1 cellular context compared by ENCODE assay signal in the genomic region with DNA sequence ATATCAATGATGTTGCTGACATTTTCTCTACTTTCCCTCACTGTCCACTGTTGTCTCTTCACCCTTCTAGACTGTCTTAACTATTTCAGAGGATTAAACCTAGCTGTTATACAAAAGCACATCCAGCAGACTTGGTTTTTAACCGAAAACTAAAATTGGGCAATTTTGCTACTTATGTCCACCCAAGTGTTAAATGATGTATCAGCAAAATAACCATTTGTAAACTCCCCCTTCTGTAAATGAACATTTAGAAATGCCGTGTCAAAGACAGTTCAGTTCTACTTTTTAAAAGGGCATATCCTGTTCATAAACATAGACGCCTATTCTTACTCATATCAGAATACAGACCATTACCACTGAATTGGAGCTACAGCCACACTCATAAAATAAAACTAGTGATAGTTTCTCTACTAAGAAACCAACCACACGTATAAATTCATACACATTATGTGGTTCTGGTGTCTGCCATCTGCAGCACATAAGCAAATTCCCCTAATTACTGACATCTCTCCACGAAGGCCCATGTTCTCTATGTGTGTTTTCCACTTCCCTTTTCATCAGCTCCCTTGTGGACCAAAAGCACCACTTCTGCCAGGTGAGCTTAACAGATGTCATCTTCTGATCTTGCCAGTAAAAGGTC.
TF ChIP-seq lines count a peak whose summit lies in the region.

No MANE protein-coding gene starts in this region.

TF ChIP-seq in GM12878, 131 proteins besides CTCF, POLR2A, EP300 and RAD21 (continued from another document):
- TF ChIP-seq, protein P1, sequence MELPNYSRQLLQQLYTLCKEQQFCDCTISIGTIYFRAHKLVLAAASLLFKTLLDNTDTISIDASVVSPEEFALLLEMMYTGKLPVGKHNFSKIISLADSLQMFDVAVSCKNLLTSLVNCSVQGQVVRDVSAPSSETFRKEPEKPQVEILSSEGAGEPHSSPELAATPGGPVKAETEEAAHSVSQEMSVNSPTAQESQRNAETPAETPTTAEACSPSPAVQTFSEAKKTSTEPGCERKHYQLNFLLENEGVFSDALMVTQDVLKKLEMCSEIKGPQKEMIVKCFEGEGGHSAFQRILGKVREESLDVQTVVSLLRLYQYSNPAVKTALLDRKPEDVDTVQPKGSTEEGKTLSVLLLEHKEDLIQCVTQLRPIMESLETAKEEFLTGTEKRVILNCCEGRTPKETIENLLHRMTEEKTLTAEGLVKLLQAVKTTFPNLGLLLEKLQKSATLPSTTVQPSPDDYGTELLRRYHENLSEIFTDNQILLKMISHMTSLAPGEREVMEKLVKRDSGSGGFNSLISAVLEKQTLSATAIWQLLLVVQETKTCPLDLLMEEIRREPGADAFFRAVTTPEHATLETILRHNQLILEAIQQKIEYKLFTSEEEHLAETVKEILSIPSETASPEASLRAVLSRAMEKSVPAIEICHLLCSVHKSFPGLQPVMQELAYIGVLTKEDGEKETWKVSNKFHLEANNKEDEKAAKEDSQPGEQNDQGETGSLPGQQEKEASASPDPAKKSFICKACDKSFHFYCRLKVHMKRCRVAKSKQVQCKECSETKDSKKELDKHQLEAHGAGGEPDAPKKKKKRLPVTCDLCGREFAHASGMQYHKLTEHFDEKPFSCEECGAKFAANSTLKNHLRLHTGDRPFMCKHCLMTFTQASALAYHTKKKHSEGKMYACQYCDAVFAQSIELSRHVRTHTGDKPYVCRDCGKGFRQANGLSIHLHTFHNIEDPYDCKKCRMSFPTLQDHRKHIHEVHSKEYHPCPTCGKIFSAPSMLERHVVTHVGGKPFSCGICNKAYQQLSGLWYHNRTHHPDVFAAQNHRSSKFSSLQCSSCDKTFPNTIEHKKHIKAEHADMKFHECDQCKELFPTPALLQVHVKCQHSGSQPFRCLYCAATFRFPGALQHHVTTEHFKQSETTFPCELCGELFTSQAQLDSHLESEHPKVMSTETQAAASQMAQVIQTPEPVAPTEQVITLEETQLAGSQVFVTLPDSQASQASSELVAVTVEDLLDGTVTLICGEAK (IDR thresholded peaks at IDR 0.05; ENCODE audit: borderline replicate concordance) = no peak
- TF ChIP-seq TCF12 (IDR thresholded peaks at IDR 0.05; ENCODE audit: low read depth, low read length) (peak; percentile 82; the same call in 1 of the 2 replicates), SMC3 (IDR thresholded peaks at IDR 0.05; ENCODE audit: borderline replicate concordance, low read length) (no peak), IRF4 (IDR thresholded peaks at IDR 0.05; ENCODE audit: low read depth, low read length) (peak; percentile 69; the same call in 1 of the 2 replicates), MTA3 (IDR thresholded peaks at IDR 0.05; ENCODE audit: borderline replicate concordance, low read length) (no peak), MEF2B (IDR thresholded peaks at IDR 0.05; ENCODE audit: partially characterized antibody, poor library complexity, severe bottlenecking) (peak; percentile 80), MYB (IDR thresholded peaks at IDR 0.05; ENCODE audit: borderline replicate concordance, low read depth, low read length) (no peak), RELA (IDR thresholded peaks at IDR 0.05; ENCODE audit: borderline replicate concordance, partially characterized antibody) (peak; percentile 31), CBFB (IDR thresholded peaks at IDR 0.05; ENCODE audit: low read depth) (no peak), PAX5 (IDR thresholded peaks at IDR 0.05; ENCODE audit: borderline replicate concordance, low read depth, low read length) (peak; percentile 78), BACH1 (IDR thresholded peaks at IDR 0.05; ENCODE audit: borderline replicate concordance) (peak; percentile 73; the same call in 1 of the 2 replicates), KAT2A (conservative IDR thresholded peaks at IDR 0.05; ENCODE audit: control insufficient read depth, low read depth, low read length) (no peak), KLF5 (IDR thresholded peaks at IDR 0.05; ENCODE audit: partially characterized antibody) (no peak), BHLHE40 (IDR thresholded peaks at IDR 0.05; ENCODE audit: borderline replicate concordance in 1 of 2, low read depth in 2 of 2, low read length in 1 of 2) (peak; percentile 68 to 69; a peak in 3 of 4 replicates), CREB1 (IDR thresholded peaks at IDR 0.05; ENCODE audit: low read depth) (no peak), ETV6 (conservative IDR thresholded peaks at IDR 0.05 in 1 of 2, IDR thresholded peaks at IDR 0.05 in 1 of 2; ENCODE audit: borderline replicate concordance in 1 of 2, low read depth in 1 of 2) (no peak), RCOR1 (conservative IDR thresholded peaks at IDR 0.05; ENCODE audit: low read depth, low read length) (no peak), DPF2 (IDR thresholded peaks at IDR 0.05) (peak; percentile 89), JUND (IDR thresholded peaks at IDR 0.05; ENCODE audit: low read depth, low read length) (peak; percentile 55; the same call in 1 of the 2 replicates), NR2C1 (IDR thresholded peaks at IDR 0.05) (peak; percentile 8; the same call in 1 of the 2 replicates), BRCA1 (IDR thresholded peaks at IDR 0.05; ENCODE audit: low read depth, low read length) (no peak), SREBF2 (IDR thresholded peaks at IDR 0.05; ENCODE audit: low read length) (no peak), SIX5 (IDR thresholded peaks at IDR 0.05; ENCODE audit: low read depth, low read length, severe bottlenecking) (no peak), ZNF217 (IDR thresholded peaks at IDR 0.05) (peak; percentile 88), RUNX3 (IDR thresholded peaks at IDR 0.05; ENCODE audit: low read length) (peak; percentile 57), ESRRA (IDR thresholded peaks at IDR 0.05; ENCODE audit: low read length) (no peak), BMI1 (IDR thresholded peaks at IDR 0.05; ENCODE audit: borderline replicate concordance) (peak; percentile 79), HDAC2 (IDR thresholded peaks at IDR 0.05) (no peak)
- TF ChIP-seq, protein P2, sequence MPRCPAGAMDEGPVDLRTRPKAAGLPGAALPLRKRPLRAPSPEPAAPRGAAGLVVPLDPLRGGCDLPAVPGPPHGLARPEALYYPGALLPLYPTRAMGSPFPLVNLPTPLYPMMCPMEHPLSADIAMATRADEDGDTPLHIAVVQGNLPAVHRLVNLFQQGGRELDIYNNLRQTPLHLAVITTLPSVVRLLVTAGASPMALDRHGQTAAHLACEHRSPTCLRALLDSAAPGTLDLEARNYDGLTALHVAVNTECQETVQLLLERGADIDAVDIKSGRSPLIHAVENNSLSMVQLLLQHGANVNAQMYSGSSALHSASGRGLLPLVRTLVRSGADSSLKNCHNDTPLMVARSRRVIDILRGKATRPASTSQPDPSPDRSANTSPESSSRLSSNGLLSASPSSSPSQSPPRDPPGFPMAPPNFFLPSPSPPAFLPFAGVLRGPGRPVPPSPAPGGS (IDR thresholded peaks at IDR 0.05; ENCODE audit: borderline replicate concordance, insufficient read depth, low read depth, low read length, poor library complexity, severe bottlenecking) = no peak
- TF ChIP-seq, protein P3, sequence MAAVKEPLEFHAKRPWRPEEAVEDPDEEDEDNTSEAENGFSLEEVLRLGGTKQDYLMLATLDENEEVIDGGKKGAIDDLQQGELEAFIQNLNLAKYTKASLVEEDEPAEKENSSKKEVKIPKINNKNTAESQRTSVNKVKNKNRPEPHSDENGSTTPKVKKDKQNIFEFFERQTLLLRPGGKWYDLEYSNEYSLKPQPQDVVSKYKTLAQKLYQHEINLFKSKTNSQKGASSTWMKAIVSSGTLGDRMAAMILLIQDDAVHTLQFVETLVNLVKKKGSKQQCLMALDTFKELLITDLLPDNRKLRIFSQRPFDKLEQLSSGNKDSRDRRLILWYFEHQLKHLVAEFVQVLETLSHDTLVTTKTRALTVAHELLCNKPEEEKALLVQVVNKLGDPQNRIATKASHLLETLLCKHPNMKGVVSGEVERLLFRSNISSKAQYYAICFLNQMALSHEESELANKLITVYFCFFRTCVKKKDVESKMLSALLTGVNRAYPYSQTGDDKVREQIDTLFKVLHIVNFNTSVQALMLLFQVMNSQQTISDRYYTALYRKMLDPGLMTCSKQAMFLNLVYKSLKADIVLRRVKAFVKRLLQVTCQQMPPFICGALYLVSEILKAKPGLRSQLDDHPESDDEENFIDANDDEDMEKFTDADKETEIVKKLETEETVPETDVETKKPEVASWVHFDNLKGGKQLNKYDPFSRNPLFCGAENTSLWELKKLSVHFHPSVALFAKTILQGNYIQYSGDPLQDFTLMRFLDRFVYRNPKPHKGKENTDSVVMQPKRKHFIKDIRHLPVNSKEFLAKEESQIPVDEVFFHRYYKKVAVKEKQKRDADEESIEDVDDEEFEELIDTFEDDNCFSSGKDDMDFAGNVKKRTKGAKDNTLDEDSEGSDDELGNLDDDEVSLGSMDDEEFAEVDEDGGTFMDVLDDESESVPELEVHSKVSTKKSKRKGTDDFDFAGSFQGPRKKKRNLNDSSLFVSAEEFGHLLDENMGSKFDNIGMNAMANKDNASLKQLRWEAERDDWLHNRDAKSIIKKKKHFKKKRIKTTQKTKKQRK (IDR thresholded peaks at IDR 0.05; ENCODE audit: low read depth, low read length) = no peak
- TF ChIP-seq, protein P4, sequence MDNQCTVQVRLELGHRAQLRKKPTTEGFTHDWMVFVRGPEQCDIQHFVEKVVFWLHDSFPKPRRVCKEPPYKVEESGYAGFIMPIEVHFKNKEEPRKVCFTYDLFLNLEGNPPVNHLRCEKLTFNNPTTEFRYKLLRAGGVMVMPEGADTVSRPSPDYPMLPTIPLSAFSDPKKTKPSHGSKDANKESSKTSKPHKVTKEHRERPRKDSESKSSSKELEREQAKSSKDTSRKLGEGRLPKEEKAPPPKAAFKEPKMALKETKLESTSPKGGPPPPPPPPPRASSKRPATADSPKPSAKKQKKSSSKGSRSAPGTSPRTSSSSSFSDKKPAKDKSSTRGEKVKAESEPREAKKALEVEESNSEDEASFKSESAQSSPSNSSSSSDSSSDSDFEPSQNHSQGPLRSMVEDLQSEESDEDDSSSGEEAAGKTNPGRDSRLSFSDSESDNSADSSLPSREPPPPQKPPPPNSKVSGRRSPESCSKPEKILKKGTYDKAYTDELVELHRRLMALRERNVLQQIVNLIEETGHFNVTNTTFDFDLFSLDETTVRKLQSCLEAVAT (IDR thresholded peaks at IDR 0.05) = peak; percentile 73
- TF ChIP-seq, protein P5, sequence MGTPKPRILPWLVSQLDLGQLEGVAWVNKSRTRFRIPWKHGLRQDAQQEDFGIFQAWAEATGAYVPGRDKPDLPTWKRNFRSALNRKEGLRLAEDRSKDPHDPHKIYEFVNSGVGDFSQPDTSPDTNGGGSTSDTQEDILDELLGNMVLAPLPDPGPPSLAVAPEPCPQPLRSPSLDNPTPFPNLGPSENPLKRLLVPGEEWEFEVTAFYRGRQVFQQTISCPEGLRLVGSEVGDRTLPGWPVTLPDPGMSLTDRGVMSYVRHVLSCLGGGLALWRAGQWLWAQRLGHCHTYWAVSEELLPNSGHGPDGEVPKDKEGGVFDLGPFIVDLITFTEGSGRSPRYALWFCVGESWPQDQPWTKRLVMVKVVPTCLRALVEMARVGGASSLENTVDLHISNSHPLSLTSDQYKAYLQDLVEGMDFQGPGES (IDR thresholded peaks at IDR 0.05) = no peak
TF ChIP-seq in GM12878: peak in this region for 34.
